Comparison of ENCODE assay signal across 13 cellular contexts in the genomic region with DNA sequence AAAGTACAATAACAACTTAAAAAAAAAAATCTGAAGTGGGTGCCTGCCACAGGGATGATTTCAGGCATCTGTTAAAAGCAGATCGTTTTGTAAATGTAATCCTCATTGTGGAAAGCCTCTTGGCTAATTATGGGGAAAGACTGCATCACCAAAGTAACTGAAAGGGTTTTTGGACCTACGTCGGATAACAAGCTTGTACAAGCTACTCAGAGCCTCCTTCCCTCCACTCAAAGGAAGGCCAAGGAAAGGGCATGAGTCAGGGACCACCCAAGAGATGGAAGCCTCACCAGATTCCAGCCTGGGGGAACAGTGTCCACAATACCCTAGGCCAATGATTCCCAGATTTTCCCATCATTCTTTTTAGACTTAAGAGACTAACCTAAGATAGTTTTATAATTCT.
DNase-seq lines count a peak whose midpoint lies in the region; ATAC-seq and TF ChIP-seq lines count a peak whose summit lies in the region.
"Had no signal": no experiment of that assay in that cellular context is flagged by ENCODE, and none has a peak within 500 bp of the region (broad histone marks: within the 10 kb centered on the region; RNA-seq: fewer than 3 reads in every experiment).

No MANE protein-coding gene starts in this region.

- H3K27ac ChIP-seq in mesenchymal stem cell (ENCODE audit: low read length, poor library complexity, severe bottlenecking) (peak overlapping the region; percentile 23), tibial artery (peak overlapping the region; percentile 65 to 77)
- H3K27ac ChIP-seq: KMS-11, parathyroid adenoma had no signal

- no peak overlapping the region for H3K4me3 Mint-ChIP-seq in activated naive CD8-positive, alpha-beta T cell treated with anti-CD3 and anti-CD28 coated beads for 36 hours
- H3K4me3 Mint-ChIP-seq: activated B cell treated with CpG ODN at 0.5 μM for 24 hours had no signal

- 19% methylated on average over 3 of the region's 3 CpGs for WGBS in mesenchymal stem cell

- no peak overlapping the region for H4K8ac ChIP-seq in mesenchymal stem cell (ENCODE audit: low read length)

- H4K91ac ChIP-seq in mesenchymal stem cell (ENCODE audit: low read length) = no peak overlapping the region

- H3K9me3 ChIP-seq in mesenchymal stem cell (ENCODE audit: control insufficient read depth, low read length) (no peaks in the 10 kb centered on the region), tibial artery (no peaks in the 10 kb centered on the region)

- H3K36me3 Mint-ChIP-seq in activated naive CD8-positive, alpha-beta T cell treated with anti-CD3 and anti-CD28 coated beads for 36 hours = peaks cover 7% of the 10 kb centered on the region

- peaks cover 8% of the 10 kb centered on the region for H3K79me1 ChIP-seq in mesenchymal stem cell (replicated peaks; ENCODE audit: low read length, poor library complexity, severe bottlenecking)

- peak; percentile 30 for DNase-seq in NCI-H82 (lab: John Stamatoyannopoulos, UW)
- no peak for DNase-seq in NCI-H82 treated with DMSO at 0.1 percent for 48 hours (lab: John Stamatoyannopoulos, UW; ENCODE audit: unreplicated experiment)
- DNase-seq in cardiac fibroblast (ENCODE audit: low read depth in 2 of 2) = peak; percentile 53 to 65
- DNase-seq in mesenchymal stem cell = peak; percentile 87
- DNase-seq in tibial artery = no peak
- DNase-seq in activated naive CD8-positive, alpha-beta T cell treated with anti-CD3 and anti-CD28 coated beads for 36 hours = no peak
- no peak for DNase-seq in GM10248 (ENCODE audit: extremely low spot score)
- DNase-seq: activated B cell treated with CpG ODN at 0.5 μM for 24 hours, SHP77, substantia nigra had no signal

- no peak overlapping the region for H2BK120ac ChIP-seq in mesenchymal stem cell (ENCODE audit: low read depth, low read length)

- H3K27me3 ChIP-seq in mesenchymal stem cell (ENCODE audit: control insufficient read depth in 1 of 2, insufficient read depth in 1 of 2, low read length in 2 of 2) (no peaks in the 10 kb centered on the region), tibial artery (no peaks in the 10 kb centered on the region)

- H3K4me1 ChIP-seq in mesenchymal stem cell (ENCODE audit: control insufficient read depth, insufficient read depth, low read depth, low read length) (peaks cover 4% of the 10 kb centered on the region), tibial artery (peaks cover 0 to 21% (median 10%) of the 10 kb centered on the region in 4 donors)
- H3K4me1 ChIP-seq: parathyroid adenoma had no signal

- intact Hi-C loops in tibial artery (cut with DNase I; ENCODE audit: low total_unique reads) = no loop called here

- no peak overlapping the region for H2AFZ ChIP-seq in mesenchymal stem cell (ENCODE audit: low read depth, low read length)
- H2AFZ ChIP-seq: parathyroid adenoma had no signal

- POLR2A ChIA-PET in GM10248 (lab: Yijun Ruan, JAX) = no interaction called here

- peaks cover 24 to 30% of the 10 kb centered on the region in 2 experiments for H3K36me3 ChIP-seq in mesenchymal stem cell (ENCODE audit: control insufficient read depth in 1 of 2, insufficient read depth in 2 of 2, low read depth in 1 of 2, low read length in 2 of 2)
- H3K36me3 ChIP-seq in tibial artery = peaks cover 20 to 24% (median 23%) of the 10 kb centered on the region in 3 donors

- H2BK15ac ChIP-seq in mesenchymal stem cell (ENCODE audit: low read depth, poor library complexity, severe bottlenecking) = no peak overlapping the region

- H3K4me2 ChIP-seq in mesenchymal stem cell (ENCODE audit: low read length, poor library complexity, severe bottlenecking) = no peak overlapping the region
- H3K4me2 ChIP-seq: KMS-11 had no signal

- no peak overlapping the region for H3K23ac ChIP-seq in mesenchymal stem cell (ENCODE audit: low read length in 2 of 2)

- no peak overlapping the region for H2AK5ac ChIP-seq in mesenchymal stem cell (ENCODE audit: low read length, severe bottlenecking)

- ATAC-seq in GM18511 (IDR thresholded peaks at IDR 0.05; ENCODE audit: unreplicated experiment) = no peak

- no peaks in the 10 kb centered on the region for H3K9me3 Mint-ChIP-seq in activated naive CD8-positive, alpha-beta T cell treated with anti-CD3 and anti-CD28 coated beads for 36 hours
- H3K9me3 Mint-ChIP-seq: activated B cell treated with CpG ODN at 0.5 μM for 24 hours had no signal

- no peak overlapping the region for H3K18ac ChIP-seq in mesenchymal stem cell (ENCODE audit: low read depth in 1 of 2, low read length in 2 of 2)

- TF ChIP-seq CTCF in cardiac fibroblast (IDR thresholded peaks at IDR 0.05; ENCODE audit: low read depth, low read length) (no peak), tibial artery (IDR thresholded peaks at IDR 0.05) (no peak), GM10248 (IDR thresholded peaks at IDR 0.05; ENCODE audit: control extremely low read depth, extremely low read depth, low read depth, missing control alignments) (no peak)

- no peaks in the 10 kb centered on the region for H3K4me1 Mint-ChIP-seq in activated naive CD8-positive, alpha-beta T cell treated with anti-CD3 and anti-CD28 coated beads for 36 hours
- H3K4me1 Mint-ChIP-seq: activated B cell treated with CpG ODN at 0.5 μM for 24 hours had no signal

- no peaks in the 10 kb centered on the region for H3K27me3 Mint-ChIP-seq in activated naive CD8-positive, alpha-beta T cell treated with anti-CD3 and anti-CD28 coated beads for 36 hours
- H3K27me3 Mint-ChIP-seq: activated B cell treated with CpG ODN at 0.5 μM for 24 hours had no signal

- no peak overlapping the region for H2BK5ac ChIP-seq in mesenchymal stem cell (ENCODE audit: low read depth, low read length, poor library complexity, severe bottlenecking)

- no peak overlapping the region for H3K14ac ChIP-seq in mesenchymal stem cell (ENCODE audit: low read length in 2 of 2)

- H2BK12ac ChIP-seq in mesenchymal stem cell (ENCODE audit: low read length in 2 of 2) = no peak overlapping the region

- peak overlapping the region; percentile 84 for H3K9ac ChIP-seq in mesenchymal stem cell (ENCODE audit: low read length)
- H3K9ac ChIP-seq: KMS-11, parathyroid adenoma had no signal

- no peak overlapping the region for H3K27ac Mint-ChIP-seq in activated naive CD8-positive, alpha-beta T cell treated with anti-CD3 and anti-CD28 coated beads for 36 hours
- H3K27ac Mint-ChIP-seq: activated B cell treated with CpG ODN at 0.5 μM for 24 hours had no signal

- H3K4ac ChIP-seq in mesenchymal stem cell (ENCODE audit: low read depth in 1 of 2, low read length in 2 of 2) = no peak overlapping the region

- H3K4me3 ChIP-seq in cardiac fibroblast (replicated peaks in 1 of 2; ENCODE audit: low read depth in 2 of 2, low read length in 2 of 2) (no peak overlapping the region), mesenchymal stem cell (ENCODE audit: insufficient read depth in 1 of 2, low read depth in 1 of 2, low read length in 2 of 2) (no peak overlapping the region), tibial artery (no peak overlapping the region)

- CTCF ChIA-PET in GM10248 (lab: Yijun Ruan, JAX) = interaction anchor here (1.3 to 2.8 kb wide), 2 partner anchors 15 to 319 kb away, joined by 4 to 9 read pairs; no protein-coding TSS in a partner anchor

Comparison
In these comparisons a context has a peak if more than half of its experiments do, and no peak if none do; other contexts are left out.
1. DNase-seq: peak in NCI-H82 (single experiment), cardiac fibroblast (2 of 2) and mesenchymal stem cell (single experiment); none in NCI-H82 treated with DMSO at 0.1 percent for 48 hours (single experiment), tibial artery (0 of 2), activated naive CD8-positive, alpha-beta T cell treated with anti-CD3 and anti-CD28 coated beads for 36 hours (single experiment) and GM10248 (single experiment).